ENCODE assay signal across 22 cellular contexts in genomic region chr17:7074931-7075330, GRCh38. TPM values are rescaled to one million over a fixed set of nuclear protein-coding genes. Genes with fewer than 3 reads are reported as not detected.
DNase-seq lines count a peak whose midpoint lies in the region; ATAC-seq and TF ChIP-seq lines count a peak whose summit lies in the region.
"Had no signal": no experiment of that assay in that cellular context is flagged by ENCODE, and none has a peak within 500 bp of the region (broad histone marks: within the 10 kb centered on the region; RNA-seq: fewer than 3 reads in every experiment).

No MANE protein-coding gene starts in this region.

- ATAC-seq in left ventricle myocardium superior = no peak
- ATAC-seq in stimulated activated effector memory CD8-positive, alpha-beta T cell treated with anti-CD3 and anti-CD28 coated beads, Interleukin-12 subunit alpha, Interleukin-12 subunit beta, amount 100 ng/mL, for 72 hours = no peak
- ATAC-seq: A549, GM12878, GM23338 had no signal

- peak; percentile 57 for DNase-seq in cardiac septum (ENCODE audit: low spot score)
- no peak for DNase-seq in left ventricle myocardium superior
- no peak for DNase-seq in neural crest cell (ENCODE audit: low read depth, low spot score)
- no peak for DNase-seq in activated CD4-positive, alpha-beta T cell treated with anti-CD3 and anti-CD28 coated beads, Interleukin-2, amount 10 ng/mL, durations not matched to agents 24 days and 14 days
- no peak for DNase-seq in stimulated activated effector memory CD8-positive, alpha-beta T cell treated with anti-CD3 and anti-CD28 coated beads, Interleukin-12 subunit alpha, Interleukin-12 subunit beta, amount 100 ng/mL, for 72 hours (ENCODE audit: low spot score in 2 of 2)
- DNase-seq: 8988T; ACHN; AML-193; BE2C; CD4-positive, alpha-beta T cell; CD8-positive, alpha-beta memory T cell; DMS 273 treated with DMSO at 0.1 percent for 48 hours; DMS79; EL; GDM1; HCEC 1CT had no signal

- peaks cover 67% of the 10 kb centered on the region for H3K4me1 Mint-ChIP-seq in dendritic cell treated with granulocyte-macrophage colony-stimulating factor and Interleukin-4, amounts not matched to agents 40 ng/mL and 50 ng/mL, for 4 days (ENCODE audit: low read depth)
- no peaks in the 10 kb centered on the region for H3K4me1 Mint-ChIP-seq in neural crest cell
- H3K4me1 Mint-ChIP-seq in activated CD4-positive, alpha-beta T cell treated with anti-CD3 and anti-CD28 coated beads, Interleukin-2, amount 10 ng/mL, durations not matched to agents 24 days and 14 days = no peaks in the 10 kb centered on the region
- peaks cover 1% of the 10 kb centered on the region for H3K4me1 Mint-ChIP-seq in stimulated activated effector memory CD8-positive, alpha-beta T cell treated with anti-CD3 and anti-CD28 coated beads, Interleukin-12 subunit alpha, Interleukin-12 subunit beta, amount 100 ng/mL, for 72 hours
- H3K4me1 Mint-ChIP-seq: CD8-positive, alpha-beta memory T cell; GM23338 had no signal

- no peaks in the 10 kb centered on the region for H3K9me3 Mint-ChIP-seq in dendritic cell treated with granulocyte-macrophage colony-stimulating factor and Interleukin-4, amounts not matched to agents 40 ng/mL and 50 ng/mL, for 4 days
- peaks cover 5% of the 10 kb centered on the region for H3K9me3 Mint-ChIP-seq in neural crest cell
- H3K9me3 Mint-ChIP-seq in activated CD4-positive, alpha-beta T cell treated with anti-CD3 and anti-CD28 coated beads, Interleukin-2, amount 10 ng/mL, durations not matched to agents 24 days and 14 days = no peaks in the 10 kb centered on the region
- no peaks in the 10 kb centered on the region for H3K9me3 Mint-ChIP-seq in stimulated activated effector memory CD8-positive, alpha-beta T cell treated with anti-CD3 and anti-CD28 coated beads, Interleukin-12 subunit alpha, Interleukin-12 subunit beta, amount 100 ng/mL, for 72 hours
- H3K9me3 Mint-ChIP-seq: CD4-positive, alpha-beta T cell; CD8-positive, alpha-beta memory T cell had no signal

- peak overlapping the region; percentile 29 for H3K27ac Mint-ChIP-seq in dendritic cell treated with granulocyte-macrophage colony-stimulating factor and Interleukin-4, amounts not matched to agents 40 ng/mL and 50 ng/mL, for 4 days
- peak overlapping the region; percentile 45 for H3K27ac Mint-ChIP-seq in neural crest cell (ENCODE audit: unreplicated experiment)
- H3K27ac Mint-ChIP-seq in activated CD4-positive, alpha-beta T cell treated with anti-CD3 and anti-CD28 coated beads, Interleukin-2, amount 10 ng/mL, durations not matched to agents 24 days and 14 days = no peak overlapping the region
- H3K27ac Mint-ChIP-seq in stimulated activated effector memory CD8-positive, alpha-beta T cell treated with anti-CD3 and anti-CD28 coated beads, Interleukin-12 subunit alpha, Interleukin-12 subunit beta, amount 100 ng/mL, for 72 hours = no peak overlapping the region
- H3K27ac Mint-ChIP-seq: CD14-positive monocyte; CD4-positive, alpha-beta T cell; GM23338 had no signal

- H3K4me3 Mint-ChIP-seq in dendritic cell treated with granulocyte-macrophage colony-stimulating factor and Interleukin-4, amounts not matched to agents 40 ng/mL and 50 ng/mL, for 4 days = peak overlapping the region; percentile 64
- no peak overlapping the region for H3K4me3 Mint-ChIP-seq in neural crest cell
- no peak overlapping the region for H3K4me3 Mint-ChIP-seq in activated CD4-positive, alpha-beta T cell treated with anti-CD3 and anti-CD28 coated beads, Interleukin-2, amount 10 ng/mL, durations not matched to agents 24 days and 14 days
- no peak overlapping the region for H3K4me3 Mint-ChIP-seq in stimulated activated effector memory CD8-positive, alpha-beta T cell treated with anti-CD3 and anti-CD28 coated beads, Interleukin-12 subunit alpha, Interleukin-12 subunit beta, amount 100 ng/mL, for 72 hours
- H3K4me3 Mint-ChIP-seq: CD14-positive monocyte; CD4-positive, alpha-beta T cell; CD8-positive, alpha-beta memory T cell; GM23338 had no signal

- intact Hi-C loops in cardiac septum (cut with DNase I) (no loop called here), left ventricle myocardium superior (cut with micrococcal nuclease) (no loop called here)
- intact Hi-C loops in dendritic cell treated with granulocyte-macrophage colony-stimulating factor and Interleukin-4, amounts not matched to agents 40 ng/mL and 50 ng/mL, for 4 days (cut with micrococcal nuclease) = no loop called here
- intact Hi-C loops in activated CD4-positive, alpha-beta T cell treated with anti-CD3 and anti-CD28 coated beads, Interleukin-2, amount 10 ng/mL, durations not matched to agents 24 days and 14 days (cut with micrococcal nuclease) = no loop called here

- peaks cover 87% of the 10 kb centered on the region for H3K36me3 Mint-ChIP-seq in dendritic cell treated with granulocyte-macrophage colony-stimulating factor and Interleukin-4, amounts not matched to agents 40 ng/mL and 50 ng/mL, for 4 days (ENCODE audit: low read depth)
- no peaks in the 10 kb centered on the region for H3K36me3 Mint-ChIP-seq in neural crest cell (ENCODE audit: low read depth)
- H3K36me3 Mint-ChIP-seq in activated CD4-positive, alpha-beta T cell treated with anti-CD3 and anti-CD28 coated beads, Interleukin-2, amount 10 ng/mL, durations not matched to agents 24 days and 14 days (ENCODE audit: low read depth) = no peaks in the 10 kb centered on the region
- H3K36me3 Mint-ChIP-seq in stimulated activated effector memory CD8-positive, alpha-beta T cell treated with anti-CD3 and anti-CD28 coated beads, Interleukin-12 subunit alpha, Interleukin-12 subunit beta, amount 100 ng/mL, for 72 hours = peaks cover 6% of the 10 kb centered on the region
- H3K36me3 Mint-ChIP-seq: CD8-positive, alpha-beta memory T cell had no signal

- H3K27me3 Mint-ChIP-seq in dendritic cell treated with granulocyte-macrophage colony-stimulating factor and Interleukin-4, amounts not matched to agents 40 ng/mL and 50 ng/mL, for 4 days = no peaks in the 10 kb centered on the region
- H3K27me3 Mint-ChIP-seq in neural crest cell (ENCODE audit: low read depth) = peaks cover 10% of the 10 kb centered on the region
- H3K27me3 Mint-ChIP-seq in activated CD4-positive, alpha-beta T cell treated with anti-CD3 and anti-CD28 coated beads, Interleukin-2, amount 10 ng/mL, durations not matched to agents 24 days and 14 days = peaks cover 11% of the 10 kb centered on the region
- H3K27me3 Mint-ChIP-seq: CD4-positive, alpha-beta T cell; CD8-positive, alpha-beta memory T cell had no signal

- TF ChIP-seq CTCF in neural crest cell (conservative IDR thresholded peaks at IDR 0.05) = no peak

RNA-seq across cellular contexts. Expression of gene CLEC10A, which starts 5.1 kb away (rescaled TPM):
- total RNA-seq in cardiac septum (3.0 TPM), left ventricle myocardium superior (4.4 TPM), neural crest cell (not detected in 2 replicates)
- not detected in 2 replicates for total RNA-seq in activated CD4-positive, alpha-beta T cell treated with anti-CD3 and anti-CD28 coated beads, Interleukin-2, amount 10 ng/mL, durations not matched to agents 24 days and 14 days
- total RNA-seq: GM12878, GM23338, H4 had no signal

RNA-seq across cellular contexts. Expression of gene SLC16A11, which starts 31.0 kb away (rescaled TPM):
- 1.1 TPM for total RNA-seq in cardiac septum
- 0.47 TPM for total RNA-seq in left ventricle myocardium superior
- not detected in 2 replicates for total RNA-seq in neural crest cell
- 0.16 and 0.40 TPM in 2 replicates for total RNA-seq in activated CD4-positive, alpha-beta T cell treated with anti-CD3 and anti-CD28 coated beads, Interleukin-2, amount 10 ng/mL, durations not matched to agents 24 days and 14 days
- total RNA-seq: H4 had no signal

RNA-seq across cellular contexts. Expression of gene SLC16A13, which starts 39.1 kb away (rescaled TPM):
- total RNA-seq in cardiac septum (0.48 TPM), left ventricle myocardium superior (1.2 TPM), neural crest cell (11.1 and 12.2 TPM in 2 replicates)
- total RNA-seq in activated CD4-positive, alpha-beta T cell treated with anti-CD3 and anti-CD28 coated beads, Interleukin-2, amount 10 ng/mL, durations not matched to agents 24 days and 14 days = 12.4 and 13.5 TPM in 2 replicates

RNA-seq across cellular contexts. Expression of gene ASGR2, which starts 39.7 kb away (rescaled TPM):
- total RNA-seq in cardiac septum (0.24 TPM), left ventricle myocardium superior (0.30 TPM), neural crest cell (not detected in 2 replicates)
- total RNA-seq in activated CD4-positive, alpha-beta T cell treated with anti-CD3 and anti-CD28 coated beads, Interleukin-2, amount 10 ng/mL, durations not matched to agents 24 days and 14 days = not detected in 2 replicates
- total RNA-seq: CD8-positive, alpha-beta memory T cell; GM12878 had no signal

RNA-seq across cellular contexts. Expression of gene BCL6B, which starts 52.1 kb away (rescaled TPM):
- 8.8 TPM for total RNA-seq in cardiac septum
- total RNA-seq in left ventricle myocardium superior = 13.1 TPM
- 0.41 and 0.42 TPM in 2 replicates for total RNA-seq in neural crest cell
- 0.90 and 0.91 TPM in 2 replicates for total RNA-seq in activated CD4-positive, alpha-beta T cell treated with anti-CD3 and anti-CD28 coated beads, Interleukin-2, amount 10 ng/mL, durations not matched to agents 24 days and 14 days
- total RNA-seq: CD4-positive, alpha-beta T cell; H4 had no signal

Comparison
In these comparisons a context has a peak if more than half of its experiments do, and no peak if none do; other contexts are left out.
1. H3K27ac Mint-ChIP-seq: peak in dendritic cell treated with granulocyte-macrophage colony-stimulating factor and Interleukin-4, amounts not matched to agents 40 ng/mL and 50 ng/mL, for 4 days (single experiment) and neural crest cell (single experiment); none in activated CD4-positive, alpha-beta T cell treated with anti-CD3 and anti-CD28 coated beads, Interleukin-2, amount 10 ng/mL, durations not matched to agents 24 days and 14 days (single experiment) and stimulated activated effector memory CD8-positive, alpha-beta T cell treated with anti-CD3 and anti-CD28 coated beads, Interleukin-12 subunit alpha, Interleukin-12 subunit beta, amount 100 ng/mL, for 72 hours (single experiment).